ENCODE assay signal across 8 cellular contexts in the genomic region with DNA sequence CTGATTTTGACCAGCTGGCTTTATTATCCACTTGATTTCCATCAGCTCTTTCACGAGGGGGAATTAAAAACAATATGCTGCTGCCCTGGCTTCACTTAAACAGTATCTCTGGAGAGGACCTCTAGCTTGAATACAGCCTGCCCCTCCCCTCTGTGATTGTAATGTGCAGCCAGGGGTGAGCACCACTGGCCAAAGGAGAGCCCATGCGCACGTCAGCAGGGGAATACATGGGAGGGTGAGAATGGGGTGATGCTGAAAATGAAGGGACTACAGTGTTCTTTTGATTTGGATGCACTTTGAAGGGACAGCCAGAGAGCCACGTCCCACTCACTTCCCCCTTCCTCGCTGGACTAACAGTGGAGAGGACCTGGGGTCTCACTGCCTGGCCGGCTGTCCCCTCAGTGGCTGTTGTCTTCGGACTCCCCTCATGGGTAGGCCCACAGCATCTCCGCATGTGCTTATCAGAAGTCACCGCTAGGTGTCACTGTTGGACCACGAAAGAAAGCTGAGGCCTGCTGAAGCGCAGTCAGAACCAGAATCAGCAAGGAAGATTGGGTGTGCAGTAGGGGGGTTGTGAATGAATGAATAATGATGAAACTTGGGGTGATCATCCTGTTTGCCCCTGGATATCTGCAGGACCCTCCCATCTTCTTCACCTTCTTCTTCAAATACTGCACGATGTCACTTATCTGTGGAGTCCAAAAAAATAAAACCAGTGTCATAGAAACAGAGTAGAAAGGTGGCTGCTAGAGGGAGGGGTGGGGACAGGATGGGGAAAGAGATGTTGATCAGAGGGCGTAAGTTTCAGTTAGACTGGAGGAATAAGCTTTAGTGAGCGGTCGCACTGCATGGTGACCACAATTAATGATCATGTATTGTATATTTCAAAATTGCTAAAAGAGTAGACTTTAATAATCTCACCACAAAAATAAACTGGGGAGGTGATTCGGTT. TPM values are rescaled to one million over a fixed set of nuclear protein-coding genes. Genes with fewer than 3 reads are reported as not detected.
DNase-seq lines count a peak whose midpoint lies in the region; ATAC-seq lines count a peak whose summit lies in the region.

No MANE protein-coding gene starts in this region.

- H3K4me1 Mint-ChIP-seq in central memory CD8-positive, alpha-beta T cell = peaks cover 5% of the 10 kb centered on the region

- DNase-seq in SKM-1 (lab: John Stamatoyannopoulos, UW; ENCODE audit: unreplicated experiment) (peak; percentile 5), SKM-1 treated with dmso at 0.1 percent for 144 hours (lab: John Stamatoyannopoulos, UW; ENCODE audit: unreplicated experiment) (no peak), NCI-H2171 treated with DMSO at 0.1 percent for 48 hours (lab: John Stamatoyannopoulos, UW) (peak; percentile 44), left lobe of liver (ENCODE audit: low spot score) (peak; percentile 63)
- DNase-seq in activated CD4-positive, alpha-beta T cell treated with anti-CD3 and anti-CD28 coated beads for 1 hour = peak; percentile 47
- peak; percentile 44 to 54 for DNase-seq in central memory CD8-positive, alpha-beta T cell (ENCODE audit: low spot score in 2 of 2)
- DNase-seq in stimulated activated CD4-positive, alpha-beta T cell treated with anti-CD3 and anti-CD28 coated beads, Interleukin-4, amount 100 ng/mL, for 24 hours = peak; percentile 70

- H3K36me3 Mint-ChIP-seq in central memory CD8-positive, alpha-beta T cell (ENCODE audit: insufficient read depth) = no peaks in the 10 kb centered on the region

- ATAC-seq in HG02870 (IDR thresholded peaks at IDR 0.05; ENCODE audit: unreplicated experiment) (peak; percentile 77), left lobe of liver (peak; percentile 98)
- ATAC-seq in central memory CD8-positive, alpha-beta T cell (replicated peaks; ENCODE audit: extremely low read depth, poor library complexity, severe bottlenecking) = peak; percentile 40

- H3K9me3 Mint-ChIP-seq in central memory CD8-positive, alpha-beta T cell = no peaks in the 10 kb centered on the region

- peaks cover 27% of the 10 kb centered on the region for H3K27me3 Mint-ChIP-seq in central memory CD8-positive, alpha-beta T cell

- no peak overlapping the region for H3K4me3 Mint-ChIP-seq in central memory CD8-positive, alpha-beta T cell

- no peak overlapping the region for H3K27ac Mint-ChIP-seq in central memory CD8-positive, alpha-beta T cell (ENCODE audit: low read depth)

RNA-seq across cellular contexts. Expression of a gene that starts 32.8 kb away (rescaled TPM):
- 9.6 TPM for total RNA-seq in left lobe of liver

Comparison
In these comparisons a context has a peak if more than half of its experiments do, and no peak if none do; other contexts are left out.
1. ATAC-seq: peak in every context shown above with its lines; median percentile 98 in left lobe of liver; 77 in HG02870; 40 in central memory CD8-positive, alpha-beta T cell.